In the genomic region with DNA sequence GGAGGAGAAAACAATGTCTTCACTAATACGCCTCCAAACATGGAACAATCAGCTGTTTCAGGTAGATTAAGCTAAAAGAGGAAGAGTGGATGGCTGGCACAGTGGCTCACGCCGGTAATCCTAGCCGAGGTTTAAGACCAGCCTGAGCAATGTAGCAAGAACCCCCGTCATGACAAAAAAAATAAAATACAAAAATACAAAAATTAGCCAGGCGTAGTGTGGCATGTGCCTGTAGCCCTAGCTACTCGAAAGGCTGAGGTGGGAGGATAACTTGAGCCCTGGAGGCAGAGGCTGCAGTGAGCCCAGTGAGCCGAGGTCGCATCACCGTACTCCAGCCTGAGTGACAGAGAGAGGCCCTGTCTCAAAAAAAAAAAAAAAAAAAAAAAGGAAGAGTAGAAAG, we compare ENCODE assay signal across 1 cellular context.
TF ChIP-seq lines count a peak whose summit lies in the region.

No MANE protein-coding gene starts in this region.

TF ChIP-seq in HCT116, 20 proteins besides CTCF, POLR2A, EP300 and RAD21 (continued from another document):
- TF ChIP-seq, protein P1, sequence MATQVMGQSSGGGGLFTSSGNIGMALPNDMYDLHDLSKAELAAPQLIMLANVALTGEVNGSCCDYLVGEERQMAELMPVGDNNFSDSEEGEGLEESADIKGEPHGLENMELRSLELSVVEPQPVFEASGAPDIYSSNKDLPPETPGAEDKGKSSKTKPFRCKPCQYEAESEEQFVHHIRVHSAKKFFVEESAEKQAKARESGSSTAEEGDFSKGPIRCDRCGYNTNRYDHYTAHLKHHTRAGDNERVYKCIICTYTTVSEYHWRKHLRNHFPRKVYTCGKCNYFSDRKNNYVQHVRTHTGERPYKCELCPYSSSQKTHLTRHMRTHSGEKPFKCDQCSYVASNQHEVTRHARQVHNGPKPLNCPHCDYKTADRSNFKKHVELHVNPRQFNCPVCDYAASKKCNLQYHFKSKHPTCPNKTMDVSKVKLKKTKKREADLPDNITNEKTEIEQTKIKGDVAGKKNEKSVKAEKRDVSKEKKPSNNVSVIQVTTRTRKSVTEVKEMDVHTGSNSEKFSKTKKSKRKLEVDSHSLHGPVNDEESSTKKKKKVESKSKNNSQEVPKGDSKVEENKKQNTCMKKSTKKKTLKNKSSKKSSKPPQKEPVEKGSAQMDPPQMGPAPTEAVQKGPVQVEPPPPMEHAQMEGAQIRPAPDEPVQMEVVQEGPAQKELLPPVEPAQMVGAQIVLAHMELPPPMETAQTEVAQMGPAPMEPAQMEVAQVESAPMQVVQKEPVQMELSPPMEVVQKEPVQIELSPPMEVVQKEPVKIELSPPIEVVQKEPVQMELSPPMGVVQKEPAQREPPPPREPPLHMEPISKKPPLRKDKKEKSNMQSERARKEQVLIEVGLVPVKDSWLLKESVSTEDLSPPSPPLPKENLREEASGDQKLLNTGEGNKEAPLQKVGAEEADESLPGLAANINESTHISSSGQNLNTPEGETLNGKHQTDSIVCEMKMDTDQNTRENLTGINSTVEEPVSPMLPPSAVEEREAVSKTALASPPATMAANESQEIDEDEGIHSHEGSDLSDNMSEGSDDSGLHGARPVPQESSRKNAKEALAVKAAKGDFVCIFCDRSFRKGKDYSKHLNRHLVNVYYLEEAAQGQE (IDR thresholded peaks at IDR 0.05; ENCODE audit: low read depth) = no peak
- TF ChIP-seq ZNF274 (IDR thresholded peaks at IDR 0.05; ENCODE audit: low read depth, low read length) (no peak), ELF1 (IDR thresholded peaks at IDR 0.05; ENCODE audit: borderline replicate concordance, low read depth) (no peak), CEBPB (IDR thresholded peaks at IDR 0.05; ENCODE audit: low read depth) (no peak), YY1 (IDR thresholded peaks at IDR 0.05; ENCODE audit: extremely low read depth, insufficient replicate concordance, low read depth, low read length) (no peak), CBX3 (IDR thresholded peaks at IDR 0.05; ENCODE audit: low read depth) (no peak), SRF (IDR thresholded peaks at IDR 0.05; ENCODE audit: low read depth) (no peak), ZFX (IDR thresholded peaks at IDR 0.05) (no peak)
